ENCODE assay signal across 1 cellular context in the genomic region with DNA sequence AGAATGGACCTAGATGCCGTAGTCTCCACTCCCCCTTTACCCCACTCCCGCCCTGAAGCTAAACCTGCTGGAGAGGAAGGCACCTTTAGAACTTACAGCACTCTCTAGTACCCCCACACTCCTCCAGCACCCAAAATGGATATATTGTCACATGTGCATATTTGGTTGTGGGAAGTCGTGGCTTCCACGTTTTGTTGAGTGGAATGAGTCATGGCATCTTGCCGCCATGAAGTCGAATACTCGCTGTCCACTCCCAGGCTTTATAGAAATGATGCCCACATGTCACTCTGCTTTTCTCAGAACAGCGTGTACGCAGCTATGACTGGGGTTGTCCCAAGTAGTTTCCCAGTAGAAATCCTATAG.
TF ChIP-seq lines count a peak whose summit lies in the region.

No MANE protein-coding gene starts in this region.

TF ChIP-seq in HepG2, 621 proteins besides CTCF, POLR2A, EP300 and RAD21 (continued from another document and continues in another):
- TF ChIP-seq, protein P1, sequence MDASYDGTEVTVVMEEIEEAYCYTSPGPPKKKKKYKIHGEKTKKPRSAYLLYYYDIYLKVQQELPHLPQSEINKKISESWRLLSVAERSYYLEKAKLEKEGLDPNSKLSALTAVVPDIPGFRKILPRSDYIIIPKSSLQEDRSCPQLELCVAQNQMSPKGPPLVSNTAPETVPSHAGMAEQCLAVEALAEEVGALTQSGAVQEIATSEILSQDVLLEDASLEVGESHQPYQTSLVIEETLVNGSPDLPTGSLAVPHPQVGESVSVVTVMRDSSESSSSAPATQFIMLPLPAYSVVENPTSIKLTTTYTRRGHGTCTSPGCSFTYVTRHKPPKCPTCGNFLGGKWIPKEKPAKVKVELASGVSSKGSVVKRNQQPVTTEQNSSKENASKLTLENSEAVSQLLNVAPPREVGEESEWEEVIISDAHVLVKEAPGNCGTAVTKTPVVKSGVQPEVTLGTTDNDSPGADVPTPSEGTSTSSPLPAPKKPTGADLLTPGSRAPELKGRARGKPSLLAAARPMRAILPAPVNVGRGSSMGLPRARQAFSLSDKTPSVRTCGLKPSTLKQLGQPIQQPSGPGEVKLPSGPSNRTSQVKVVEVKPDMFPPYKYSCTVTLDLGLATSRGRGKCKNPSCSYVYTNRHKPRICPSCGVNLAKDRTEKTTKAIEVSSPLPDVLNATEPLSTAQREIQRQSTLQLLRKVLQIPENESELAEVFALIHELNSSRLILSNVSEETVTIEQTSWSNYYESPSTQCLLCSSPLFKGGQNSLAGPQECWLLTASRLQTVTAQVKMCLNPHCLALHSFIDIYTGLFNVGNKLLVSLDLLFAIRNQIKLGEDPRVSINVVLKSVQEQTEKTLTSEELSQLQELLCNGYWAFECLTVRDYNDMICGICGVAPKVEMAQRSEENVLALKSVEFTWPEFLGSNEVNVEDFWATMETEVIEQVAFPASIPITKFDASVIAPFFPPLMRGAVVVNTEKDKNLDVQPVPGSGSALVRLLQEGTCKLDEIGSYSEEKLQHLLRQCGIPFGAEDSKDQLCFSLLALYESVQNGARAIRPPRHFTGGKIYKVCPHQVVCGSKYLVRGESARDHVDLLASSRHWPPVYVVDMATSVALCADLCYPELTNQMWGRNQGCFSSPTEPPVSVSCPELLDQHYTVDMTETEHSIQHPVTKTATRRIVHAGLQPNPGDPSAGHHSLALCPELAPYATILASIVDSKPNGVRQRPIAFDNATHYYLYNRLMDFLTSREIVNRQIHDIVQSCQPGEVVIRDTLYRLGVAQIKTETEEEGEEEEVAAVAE (CRISPR knock-in tag; IDR thresholded peaks at IDR 0.05; ENCODE audit: borderline replicate concordance), result no peak
- TF ChIP-seq NKX3-1 (CRISPR knock-in tag; IDR thresholded peaks at IDR 0.05) (no peak), ZNF33B (CRISPR knock-in tag; IDR thresholded peaks at IDR 0.05) (no peak), ZNF207 (IDR thresholded peaks at IDR 0.05; ENCODE audit: borderline replicate concordance) (no peak), ELF4 (CRISPR knock-in tag; IDR thresholded peaks at IDR 0.05; ENCODE audit: borderline replicate concordance) (no peak), ZNF878 (CRISPR knock-in tag; IDR thresholded peaks at IDR 0.05) (0 out of 2 replicates have a peak, but pooled peaks have one; percentile 18), GABPB1 (CRISPR knock-in tag; IDR thresholded peaks at IDR 0.05) (no peak), NONO (IDR thresholded peaks at IDR 0.05) (no peak), NONO (CRISPR knock-in tag; conservative IDR thresholded peaks at IDR 0.05) (no peak), ZNF768 (CRISPR knock-in tag; IDR thresholded peaks at IDR 0.05) (no peak), JUND (CRISPR knock-in tag; IDR thresholded peaks at IDR 0.05) (no peak), TGIF2 (CRISPR knock-in tag; IDR thresholded peaks at IDR 0.05) (peak; percentile 39; the same call in 1 of the 2 replicates), ZNF264 (CRISPR knock-in tag; IDR thresholded peaks at IDR 0.05) (no peak), BCL6 (CRISPR knock-in tag; IDR thresholded peaks at IDR 0.05) (no peak), TOPORS (CRISPR knock-in tag; IDR thresholded peaks at IDR 0.05) (0 out of 2 replicates have a peak, but pooled peaks have one; percentile 9), ZBTB7A (CRISPR knock-in tag; IDR thresholded peaks at IDR 0.05) (no peak), ATF1 (CRISPR knock-in tag; IDR thresholded peaks at IDR 0.05) (no peak), HNRNPLL (IDR thresholded peaks at IDR 0.05; ENCODE audit: low read depth, low read length, poor library complexity, severe bottlenecking) (no peak), ATF7-NPFF (CRISPR knock-in tag; IDR thresholded peaks at IDR 0.05; ENCODE audit: low read depth) (0 out of 2 replicates have a peak, but pooled peaks have one; percentile 6), ZNF3 (CRISPR knock-in tag; IDR thresholded peaks at IDR 0.05) (no peak), JARID2 (CRISPR knock-in tag; IDR thresholded peaks at IDR 0.05; ENCODE audit: insufficient replicate concordance) (no peak), ZNF282 (IDR thresholded peaks at IDR 0.05; ENCODE audit: partially characterized antibody) (no peak), ZNF350 (CRISPR knock-in tag; IDR thresholded peaks at IDR 0.05; ENCODE audit: borderline replicate concordance, low read depth) (0 out of 2 replicates have a peak, but pooled peaks have one; percentile 20), RBM22 (optimal IDR thresholded peaks at IDR 0.05; ENCODE audit: low read length) (no peak), PHF20 (CRISPR knock-in tag; IDR thresholded peaks at IDR 0.05) (no peak), ZNF383 (CRISPR knock-in tag; IDR thresholded peaks at IDR 0.05; ENCODE audit: borderline replicate concordance) (no peak), ZNF543 (CRISPR knock-in tag; IDR thresholded peaks at IDR 0.05) (no peak; the same call in 1 of the 2 replicates), ZFP36L2 (CRISPR knock-in tag; IDR thresholded peaks at IDR 0.05) (no peak), MAFK (conservative IDR thresholded peaks at IDR 0.05 in 1 of 2, IDR thresholded peaks at IDR 0.05 in 1 of 2; ENCODE audit: low read length in 2 of 2) (peak; percentile 33 to 69; a peak in 3 of 4 replicates), IKZF4 (CRISPR knock-in tag; IDR thresholded peaks at IDR 0.05; ENCODE audit: borderline replicate concordance, low read depth, not compliant biosample characterization) (no peak), CC2D1A (CRISPR knock-in tag; IDR thresholded peaks at IDR 0.05) (no peak), ZNF720 (CRISPR knock-in tag; IDR thresholded peaks at IDR 0.05) (no peak), ZNF614 (CRISPR knock-in tag; IDR thresholded peaks at IDR 0.05; ENCODE audit: borderline replicate concordance) (no peak), CHD2 (IDR thresholded peaks at IDR 0.05; ENCODE audit: low read depth, low read length) (no peak), SSRP1 (CRISPR knock-in tag; IDR thresholded peaks at IDR 0.05) (no peak; the same call in 1 of the 2 replicates), SP2 (CRISPR knock-in tag; IDR thresholded peaks at IDR 0.05) (0 out of 2 replicates have a peak, but pooled peaks have one; percentile 0), CHD4 (IDR thresholded peaks at IDR 0.05; ENCODE audit: borderline replicate concordance, low read length) (no peak), KLF16 (CRISPR knock-in tag; IDR thresholded peaks at IDR 0.05) (0 out of 4 replicates have a peak, but pooled peaks of 1 of the 2 experiments have one; percentile 5), ZNF781 (CRISPR knock-in tag; IDR thresholded peaks at IDR 0.05; ENCODE audit: borderline replicate concordance, not compliant biosample characterization) (peak; percentile 9), ZFYVE20 (CRISPR knock-in tag; IDR thresholded peaks at IDR 0.05; ENCODE audit: borderline replicate concordance, low read depth) (0 out of 2 replicates have a peak, but pooled peaks have one; percentile 46)
- TF ChIP-seq, protein P2, sequence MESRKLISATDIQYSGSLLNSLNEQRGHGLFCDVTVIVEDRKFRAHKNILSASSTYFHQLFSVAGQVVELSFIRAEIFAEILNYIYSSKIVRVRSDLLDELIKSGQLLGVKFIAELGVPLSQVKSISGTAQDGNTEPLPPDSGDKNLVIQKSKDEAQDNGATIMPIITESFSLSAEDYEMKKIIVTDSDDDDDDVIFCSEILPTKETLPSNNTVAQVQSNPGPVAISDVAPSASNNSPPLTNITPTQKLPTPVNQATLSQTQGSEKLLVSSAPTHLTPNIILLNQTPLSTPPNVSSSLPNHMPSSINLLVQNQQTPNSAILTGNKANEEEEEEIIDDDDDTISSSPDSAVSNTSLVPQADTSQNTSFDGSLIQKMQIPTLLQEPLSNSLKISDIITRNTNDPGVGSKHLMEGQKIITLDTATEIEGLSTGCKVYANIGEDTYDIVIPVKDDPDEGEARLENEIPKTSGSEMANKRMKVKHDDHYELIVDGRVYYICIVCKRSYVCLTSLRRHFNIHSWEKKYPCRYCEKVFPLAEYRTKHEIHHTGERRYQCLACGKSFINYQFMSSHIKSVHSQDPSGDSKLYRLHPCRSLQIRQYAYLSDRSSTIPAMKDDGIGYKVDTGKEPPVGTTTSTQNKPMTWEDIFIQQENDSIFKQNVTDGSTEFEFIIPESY (CRISPR knock-in tag; IDR thresholded peaks at IDR 0.05), result no peak
- TF ChIP-seq, protein P3, sequence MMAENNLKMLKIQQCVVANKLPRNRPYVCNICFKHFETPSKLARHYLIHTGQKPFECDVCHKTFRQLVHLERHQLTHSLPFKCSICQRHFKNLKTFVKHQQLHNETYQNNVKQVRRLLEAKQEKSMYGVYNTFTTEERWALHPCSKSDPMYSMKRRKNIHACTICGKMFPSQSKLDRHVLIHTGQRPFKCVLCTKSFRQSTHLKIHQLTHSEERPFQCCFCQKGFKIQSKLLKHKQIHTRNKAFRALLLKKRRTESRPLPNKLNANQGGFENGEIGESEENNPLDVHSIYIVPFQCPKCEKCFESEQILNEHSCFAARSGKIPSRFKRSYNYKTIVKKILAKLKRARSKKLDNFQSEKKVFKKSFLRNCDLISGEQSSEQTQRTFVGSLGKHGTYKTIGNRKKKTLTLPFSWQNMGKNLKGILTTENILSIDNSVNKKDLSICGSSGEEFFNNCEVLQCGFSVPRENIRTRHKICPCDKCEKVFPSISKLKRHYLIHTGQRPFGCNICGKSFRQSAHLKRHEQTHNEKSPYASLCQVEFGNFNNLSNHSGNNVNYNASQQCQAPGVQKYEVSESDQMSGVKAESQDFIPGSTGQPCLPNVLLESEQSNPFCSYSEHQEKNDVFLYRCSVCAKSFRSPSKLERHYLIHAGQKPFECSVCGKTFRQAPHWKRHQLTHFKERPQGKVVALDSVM (CRISPR knock-in tag; IDR thresholded peaks at IDR 0.05), result no peak
- TF ChIP-seq, protein P4, sequence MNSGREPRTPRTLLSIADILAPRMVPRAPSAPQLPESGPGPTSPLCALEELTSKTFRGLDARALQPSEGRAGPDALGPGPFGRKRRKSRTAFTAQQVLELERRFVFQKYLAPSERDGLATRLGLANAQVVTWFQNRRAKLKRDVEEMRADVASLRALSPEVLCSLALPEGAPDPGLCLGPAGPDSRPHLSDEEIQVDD (CRISPR knock-in tag; IDR thresholded peaks at IDR 0.05; ENCODE audit: borderline replicate concordance), result no peak
- TF ChIP-seq, protein P5, sequence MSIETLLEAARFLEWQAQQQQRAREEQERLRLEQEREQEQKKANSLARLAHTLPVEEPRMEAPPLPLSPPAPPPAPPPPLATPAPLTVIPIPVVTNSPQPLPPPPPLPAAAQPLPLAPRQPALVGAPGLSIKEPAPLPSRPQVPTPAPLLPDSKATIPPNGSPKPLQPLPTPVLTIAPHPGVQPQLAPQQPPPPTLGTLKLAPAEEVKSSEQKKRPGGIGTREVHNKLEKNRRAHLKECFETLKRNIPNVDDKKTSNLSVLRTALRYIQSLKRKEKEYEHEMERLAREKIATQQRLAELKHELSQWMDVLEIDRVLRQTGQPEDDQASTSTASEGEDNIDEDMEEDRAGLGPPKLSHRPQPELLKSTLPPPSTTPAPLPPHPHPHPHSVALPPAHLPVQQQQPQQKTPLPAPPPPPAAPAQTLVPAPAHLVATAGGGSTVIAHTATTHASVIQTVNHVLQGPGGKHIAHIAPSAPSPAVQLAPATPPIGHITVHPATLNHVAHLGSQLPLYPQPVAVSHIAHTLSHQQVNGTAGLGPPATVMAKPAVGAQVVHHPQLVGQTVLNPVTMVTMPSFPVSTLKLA (IDR thresholded peaks at IDR 0.05), result no peak; the same call in 1 of the 2 replicates
- TF ChIP-seq, protein P6, sequence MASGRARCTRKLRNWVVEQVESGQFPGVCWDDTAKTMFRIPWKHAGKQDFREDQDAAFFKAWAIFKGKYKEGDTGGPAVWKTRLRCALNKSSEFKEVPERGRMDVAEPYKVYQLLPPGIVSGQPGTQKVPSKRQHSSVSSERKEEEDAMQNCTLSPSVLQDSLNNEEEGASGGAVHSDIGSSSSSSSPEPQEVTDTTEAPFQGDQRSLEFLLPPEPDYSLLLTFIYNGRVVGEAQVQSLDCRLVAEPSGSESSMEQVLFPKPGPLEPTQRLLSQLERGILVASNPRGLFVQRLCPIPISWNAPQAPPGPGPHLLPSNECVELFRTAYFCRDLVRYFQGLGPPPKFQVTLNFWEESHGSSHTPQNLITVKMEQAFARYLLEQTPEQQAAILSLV (CRISPR knock-in tag; IDR thresholded peaks at IDR 0.05; ENCODE audit: borderline replicate concordance), result no peak
- TF ChIP-seq, protein P7, sequence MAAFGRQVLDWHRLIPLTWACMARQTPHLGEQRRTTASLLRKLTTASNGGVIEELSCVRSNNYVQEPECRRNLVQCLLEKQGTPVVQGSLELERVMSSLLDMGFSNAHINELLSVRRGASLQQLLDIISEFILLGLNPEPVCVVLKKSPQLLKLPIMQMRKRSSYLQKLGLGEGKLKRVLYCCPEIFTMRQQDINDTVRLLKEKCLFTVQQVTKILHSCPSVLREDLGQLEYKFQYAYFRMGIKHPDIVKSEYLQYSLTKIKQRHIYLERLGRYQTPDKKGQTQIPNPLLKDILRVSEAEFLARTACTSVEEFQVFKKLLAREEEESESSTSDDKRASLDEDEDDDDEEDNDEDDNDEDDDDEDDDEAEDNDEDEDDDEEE (CRISPR knock-in tag; IDR thresholded peaks at IDR 0.05), result no peak
- TF ChIP-seq, protein P8, sequence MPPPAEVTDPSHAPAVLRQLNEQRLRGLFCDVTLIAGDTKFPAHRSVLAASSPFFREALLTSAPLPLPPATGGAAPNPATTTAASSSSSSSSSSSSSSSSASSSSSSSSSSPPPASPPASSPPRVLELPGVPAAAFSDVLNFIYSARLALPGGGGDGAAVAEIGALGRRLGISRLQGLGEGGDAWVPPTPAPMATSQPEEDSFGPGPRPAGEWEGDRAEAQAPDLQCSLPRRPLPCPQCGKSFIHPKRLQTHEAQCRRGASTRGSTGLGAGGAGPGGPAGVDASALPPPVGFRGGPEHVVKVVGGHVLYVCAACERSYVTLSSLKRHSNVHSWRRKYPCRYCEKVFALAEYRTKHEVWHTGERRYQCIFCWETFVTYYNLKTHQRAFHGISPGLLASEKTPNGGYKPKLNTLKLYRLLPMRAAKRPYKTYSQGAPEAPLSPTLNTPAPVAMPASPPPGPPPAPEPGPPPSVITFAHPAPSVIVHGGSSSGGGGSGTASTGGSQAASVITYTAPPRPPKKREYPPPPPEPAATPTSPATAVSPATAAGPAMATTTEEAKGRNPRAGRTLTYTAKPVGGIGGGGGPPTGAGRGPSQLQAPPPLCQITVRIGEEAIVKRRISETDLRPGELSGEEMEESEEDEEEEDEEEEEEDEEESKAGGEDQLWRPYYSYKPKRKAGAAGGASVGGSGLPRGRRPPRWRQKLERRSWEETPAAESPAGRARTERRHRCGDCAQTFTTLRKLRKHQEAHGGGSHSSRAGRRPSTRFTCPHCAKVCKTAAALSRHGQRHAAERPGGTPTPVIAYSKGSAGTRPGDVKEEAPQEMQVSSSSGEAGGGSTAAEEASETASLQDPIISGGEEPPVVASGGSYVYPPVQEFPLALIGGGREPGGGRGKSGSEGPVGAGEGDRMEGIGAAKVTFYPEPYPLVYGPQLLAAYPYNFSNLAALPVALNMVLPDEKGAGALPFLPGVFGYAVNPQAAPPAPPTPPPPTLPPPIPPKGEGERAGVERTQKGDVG (CRISPR knock-in tag; IDR thresholded peaks at IDR 0.05; ENCODE audit: borderline replicate concordance), result no peak
- TF ChIP-seq, protein P9, sequence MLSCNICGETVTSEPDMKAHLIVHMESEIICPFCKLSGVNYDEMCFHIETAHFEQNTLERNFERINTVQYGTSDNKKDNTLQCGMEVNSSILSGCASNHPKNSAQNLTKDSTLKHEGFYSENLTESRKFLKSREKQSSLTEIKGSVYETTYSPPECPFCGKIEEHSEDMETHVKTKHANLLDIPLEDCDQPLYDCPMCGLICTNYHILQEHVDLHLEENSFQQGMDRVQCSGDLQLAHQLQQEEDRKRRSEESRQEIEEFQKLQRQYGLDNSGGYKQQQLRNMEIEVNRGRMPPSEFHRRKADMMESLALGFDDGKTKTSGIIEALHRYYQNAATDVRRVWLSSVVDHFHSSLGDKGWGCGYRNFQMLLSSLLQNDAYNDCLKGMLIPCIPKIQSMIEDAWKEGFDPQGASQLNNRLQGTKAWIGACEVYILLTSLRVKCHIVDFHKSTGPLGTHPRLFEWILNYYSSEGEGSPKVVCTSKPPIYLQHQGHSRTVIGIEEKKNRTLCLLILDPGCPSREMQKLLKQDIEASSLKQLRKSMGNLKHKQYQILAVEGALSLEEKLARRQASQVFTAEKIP (CRISPR knock-in tag; IDR thresholded peaks at IDR 0.05; ENCODE audit: borderline replicate concordance), result no peak
